8 cellular contexts compared by ENCODE assay signal in genomic region chr11:47508595-47509555, GRCh38. TPM values are rescaled to one million over a fixed set of nuclear protein-coding genes. Genes with fewer than 3 reads are reported as not detected.
A peak's percentile ranks its signal among the peaks of the same experiment; 100 is the strongest.
DNase-seq lines count a peak whose midpoint lies in the region; ATAC-seq and TF ChIP-seq lines count a peak whose summit lies in the region.

No MANE protein-coding gene starts in this region.

- DNase-seq in activated T-cell treated with anti-CD3 and anti-CD28 coated beads, Interleukin-2, amount 50 U/mL, for 24 hours = peak; percentile 42
- DNase-seq in activated T-cell treated with anti-CD3 and anti-CD28 coated beads for 4 hours (no peak), NCI-H2029 treated with DMSO at 0.1 percent for 48 hours (lab: John Stamatoyannopoulos, UW) (peak; percentile 46), esophagus muscularis mucosa (ENCODE audit: extremely low spot score) (no peak), amygdala (lab: John Stamatoyannopoulos, UW) (no peak), NCI-H1694 (lab: John Stamatoyannopoulos, UW) (no peak)

- TF ChIP-seq POLR2A in esophagus muscularis mucosa (IDR thresholded peaks at IDR 0.05; ENCODE audit: low read depth) = no peak

- TF ChIP-seq EP300 in esophagus muscularis mucosa (IDR thresholded peaks at IDR 0.05) = no peak

- WGBS in esophagus muscularis mucosa = 81% methylated on average over 16 of the region's 16 CpGs

- peak overlapping the region; percentile 42 to 57 (median 51) for H3K27ac ChIP-seq in esophagus muscularis mucosa (replicated peaks in 1 of 4)

- intact Hi-C loops in esophagus muscularis mucosa (cut with DNase I) = loop anchor here (5.0 kb wide), 1 partner anchor 43 kb away; the partner anchor contains the start of gene CELF1

- H3K9me3 ChIP-seq in esophagus muscularis mucosa = no peaks in the 10 kb centered on the region

- no peak for TF ChIP-seq CTCF in esophagus muscularis mucosa (IDR thresholded peaks at IDR 0.05)

- peak overlapping the region; percentile 92 for H3K27ac Mint-ChIP-seq in activated T-cell treated with anti-CD3 and anti-CD28 coated beads, Interleukin-2, amount 50 U/mL, for 24 hours
- peak overlapping the region; percentile 87 for H3K27ac Mint-ChIP-seq in stimulated activated naive CD8-positive, alpha-beta T cell treated with anti-CD3 and anti-CD28 coated beads, Interleukin-15, Interleukin-2, amounts not matched to agents 100 ng/mL and 50 ng/mL, for 24 hours

- no peaks in the 10 kb centered on the region for H3K36me3 ChIP-seq in esophagus muscularis mucosa

- peaks cover 55% of the 10 kb centered on the region for H3K36me3 Mint-ChIP-seq in activated T-cell treated with anti-CD3 and anti-CD28 coated beads, Interleukin-2, amount 50 U/mL, for 24 hours (ENCODE audit: low read depth)
- peaks cover 50% of the 10 kb centered on the region for H3K36me3 Mint-ChIP-seq in stimulated activated naive CD8-positive, alpha-beta T cell treated with anti-CD3 and anti-CD28 coated beads, Interleukin-15, Interleukin-2, amounts not matched to agents 100 ng/mL and 50 ng/mL, for 24 hours (ENCODE audit: low read depth)

- H3K4me1 Mint-ChIP-seq in activated T-cell treated with anti-CD3 and anti-CD28 coated beads, Interleukin-2, amount 50 U/mL, for 24 hours (ENCODE audit: low read depth) = peaks cover 89% of the 10 kb centered on the region
- peaks cover 89% of the 10 kb centered on the region for H3K4me1 Mint-ChIP-seq in stimulated activated naive CD8-positive, alpha-beta T cell treated with anti-CD3 and anti-CD28 coated beads, Interleukin-15, Interleukin-2, amounts not matched to agents 100 ng/mL and 50 ng/mL, for 24 hours (ENCODE audit: low read depth)

- no peak overlapping the region for H3K4me3 ChIP-seq in esophagus muscularis mucosa

- H3K9me3 Mint-ChIP-seq in activated T-cell treated with anti-CD3 and anti-CD28 coated beads, Interleukin-2, amount 50 U/mL, for 24 hours = no peaks in the 10 kb centered on the region
- no peaks in the 10 kb centered on the region for H3K9me3 Mint-ChIP-seq in stimulated activated naive CD8-positive, alpha-beta T cell treated with anti-CD3 and anti-CD28 coated beads, Interleukin-15, Interleukin-2, amounts not matched to agents 100 ng/mL and 50 ng/mL, for 24 hours

- H3K27me3 ChIP-seq in esophagus muscularis mucosa = no peaks in the 10 kb centered on the region

- no peaks in the 10 kb centered on the region for H3K27me3 Mint-ChIP-seq in activated T-cell treated with anti-CD3 and anti-CD28 coated beads, Interleukin-2, amount 50 U/mL, for 24 hours
- no peaks in the 10 kb centered on the region for H3K27me3 Mint-ChIP-seq in stimulated activated naive CD8-positive, alpha-beta T cell treated with anti-CD3 and anti-CD28 coated beads, Interleukin-15, Interleukin-2, amounts not matched to agents 100 ng/mL and 50 ng/mL, for 24 hours

- no peak for ATAC-seq in HG03280 (IDR thresholded peaks at IDR 0.05; ENCODE audit: unreplicated experiment)

- H3K4me3 Mint-ChIP-seq in activated T-cell treated with anti-CD3 and anti-CD28 coated beads, Interleukin-2, amount 50 U/mL, for 24 hours = peak overlapping the region; percentile 37
- H3K4me3 Mint-ChIP-seq in stimulated activated naive CD8-positive, alpha-beta T cell treated with anti-CD3 and anti-CD28 coated beads, Interleukin-15, Interleukin-2, amounts not matched to agents 100 ng/mL and 50 ng/mL, for 24 hours = peak overlapping the region; percentile 32

- peaks cover 58 to 98% (median 91%) of the 10 kb centered on the region in 4 donors for H3K4me1 ChIP-seq in esophagus muscularis mucosa

RNA-seq across cellular contexts. Expression of gene CELF1, which starts 44.1 kb away (rescaled TPM):
- total RNA-seq in esophagus muscularis mucosa = 100 to 1,000 TPM in 2 of 4 donors, 10 to 100 TPM in 2; 69.6 to 151 (median 99.3) TPM

RNA-seq across cellular contexts. Expression of gene PTPMT1, which starts 56.5 kb away (rescaled TPM):
- total RNA-seq in esophagus muscularis mucosa = 10 to 100 TPM; 63.0 to 96.4 (median 79.6) TPM

RNA-seq across cellular contexts. Expression of gene RAPSN, which starts 59.9 kb away (rescaled TPM):
- 1 to 10 TPM in 1 of 4 donors, under 1 TPM in 3; 0.42 to 1.4 (median 0.70) TPM for total RNA-seq in esophagus muscularis mucosa

Comparison
In these comparisons a context has a peak if more than half of its experiments do, and no peak if none do; other contexts are left out.
1. DNase-seq: peak in activated T-cell treated with anti-CD3 and anti-CD28 coated beads, Interleukin-2, amount 50 U/mL, for 24 hours (single experiment) and NCI-H2029 treated with DMSO at 0.1 percent for 48 hours (single experiment); none in activated T-cell treated with anti-CD3 and anti-CD28 coated beads for 4 hours (single experiment), esophagus muscularis mucosa (single experiment), amygdala (0 of 56) and NCI-H1694 (single experiment).